In the genomic region with DNA sequence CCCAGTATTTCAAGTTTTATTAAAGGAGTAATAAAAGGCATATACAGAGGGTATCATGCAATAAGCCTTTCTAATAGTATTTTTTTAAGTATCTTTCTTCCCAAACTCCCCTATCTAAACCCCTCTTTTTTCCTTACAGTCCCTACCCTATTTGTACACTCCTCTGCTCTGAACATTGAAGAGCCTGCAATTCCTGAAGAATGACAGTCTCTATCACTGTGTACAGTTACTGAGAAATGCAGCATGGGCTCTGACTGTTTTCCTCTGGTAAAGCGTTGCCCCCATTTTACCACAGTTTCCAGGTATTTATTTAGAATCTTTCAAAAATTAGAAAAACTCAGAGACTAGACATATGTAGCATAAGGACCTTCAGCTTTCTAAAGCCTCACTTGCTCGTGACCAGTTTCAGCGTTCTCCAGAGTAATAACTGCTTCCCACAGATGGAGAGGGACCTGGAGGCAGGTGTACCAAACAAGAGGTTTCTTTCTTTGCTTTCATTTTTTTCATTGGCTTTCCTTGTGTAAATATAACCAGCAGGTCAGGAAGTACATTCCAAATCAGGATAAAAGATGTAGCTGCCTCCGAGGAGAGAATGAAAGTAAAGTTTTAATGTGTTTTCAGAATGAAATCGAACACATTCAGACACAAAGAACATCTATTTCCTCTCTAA, we compare ENCODE assay signal across 10 cellular contexts.
DNase-seq lines count a peak whose midpoint lies in the region; ATAC-seq and TF ChIP-seq lines count a peak whose summit lies in the region.
"Had no signal": no experiment of that assay in that cellular context is flagged by ENCODE, and none has a peak within 500 bp of the region (broad histone marks: within the 10 kb centered on the region; RNA-seq: fewer than 3 reads in every experiment).

No MANE protein-coding gene starts in this region.

- no peak for TF ChIP-seq CTCF in osteoblast (IDR thresholded peaks at IDR 0.05; ENCODE audit: extremely low read depth, low read depth, low read length)

- peak overlapping the region; percentile 87 for H2AFZ ChIP-seq in osteoblast (ENCODE audit: low read length)

- no peaks in the 10 kb centered on the region for H3K4me1 Mint-ChIP-seq in activated CD8-positive, alpha-beta T cell treated with anti-CD3 and anti-CD28 coated beads, Interleukin-2, amount 10 ng/mL, durations not matched to agents 7 days and 5 days (ENCODE audit: low read depth)

- H3K4me1 ChIP-seq in osteoblast (ENCODE audit: insufficient read depth, low read length) = no peaks in the 10 kb centered on the region

- POLR2A ChIA-PET in activated CD8-positive, alpha-beta T cell treated with anti-CD3 and anti-CD28 coated beads, Interleukin-2, amount 10 ng/mL, durations not matched to agents 7 days and 5 days (lab: Charles Lee) = no interaction called here

- peak overlapping the region; percentile 93 for H3K4me2 ChIP-seq in osteoblast (ENCODE audit: insufficient read depth, low read length)

- no peaks in the 10 kb centered on the region for H4K20me1 ChIP-seq in osteoblast (ENCODE audit: insufficient read depth, low read length)

- H3K36me3 Mint-ChIP-seq in activated CD8-positive, alpha-beta T cell treated with anti-CD3 and anti-CD28 coated beads, Interleukin-2, amount 10 ng/mL, durations not matched to agents 7 days and 5 days (ENCODE audit: low read depth) = no peaks in the 10 kb centered on the region

- H3K4me3 Mint-ChIP-seq in activated CD8-positive, alpha-beta T cell treated with anti-CD3 and anti-CD28 coated beads, Interleukin-2, amount 10 ng/mL, durations not matched to agents 7 days and 5 days = peak overlapping the region; percentile 20

- no peaks in the 10 kb centered on the region for H3K27me3 ChIP-seq in osteoblast (ENCODE audit: insufficient read depth, low read length)

- H3K27me3 Mint-ChIP-seq in activated CD8-positive, alpha-beta T cell treated with anti-CD3 and anti-CD28 coated beads, Interleukin-2, amount 10 ng/mL, durations not matched to agents 7 days and 5 days (ENCODE audit: low read depth) = no peaks in the 10 kb centered on the region

- no peak overlapping the region for H3K27ac Mint-ChIP-seq in activated CD8-positive, alpha-beta T cell treated with anti-CD3 and anti-CD28 coated beads, Interleukin-2, amount 10 ng/mL, durations not matched to agents 7 days and 5 days

- no peaks in the 10 kb centered on the region for H3K36me3 ChIP-seq in osteoblast (ENCODE audit: insufficient read depth, low read length)

- H3K9me3 Mint-ChIP-seq in activated CD8-positive, alpha-beta T cell treated with anti-CD3 and anti-CD28 coated beads, Interleukin-2, amount 10 ng/mL, durations not matched to agents 7 days and 5 days (ENCODE audit: insufficient read depth) = no peaks in the 10 kb centered on the region

- no peaks in the 10 kb centered on the region for H3K9me3 ChIP-seq in osteoblast (ENCODE audit: low read depth, low read length)

- CTCF ChIA-PET in activated CD8-positive, alpha-beta T cell treated with anti-CD3 and anti-CD28 coated beads, Interleukin-2, amount 10 ng/mL, durations not matched to agents 7 days and 5 days (lab: Charles Lee) = no interaction called here

- peak overlapping the region; percentile 73 for H3K4me3 ChIP-seq in osteoblast (ENCODE audit: insufficient read depth, low read length)

- DNase-seq in EL (peak; percentile 9), NCI-H2081 treated with DMSO at 0.1 percent for 48 hours (lab: John Stamatoyannopoulos, UW) (peak; percentile 3), osteoblast (ENCODE audit: insufficient read length, low spot score, missing footprints) (no peak), DMS 273 (lab: John Stamatoyannopoulos, UW; ENCODE audit: unreplicated experiment) (no peak)
- no peak for DNase-seq in activated CD8-positive, alpha-beta T cell treated with anti-CD3 and anti-CD28 coated beads, Interleukin-2, amount 10 ng/mL, durations not matched to agents 7 days and 5 days
- DNase-seq in activated effector memory CD4-positive, alpha-beta T cell treated with Interleukin-2 at 50 U/mL for 16 hours = no peak
- DNase-seq: DMS 273 treated with DMSO at 0.1 percent for 48 hours had no signal

- H3K79me2 ChIP-seq in osteoblast (ENCODE audit: insufficient read depth, low read length) = no peaks in the 10 kb centered on the region

- no peak for ATAC-seq in activated CD8-positive, alpha-beta T cell treated with anti-CD3 and anti-CD28 coated beads, Interleukin-2, amount 10 ng/mL, durations not matched to agents 7 days and 5 days
- ATAC-seq in HG03135 (IDR thresholded peaks at IDR 0.05; ENCODE audit: unreplicated experiment) (no peak), HG03097 (IDR thresholded peaks at IDR 0.05; ENCODE audit: low FRiP score, unreplicated experiment) (no peak)

- peak overlapping the region; percentile 19 for H3K27ac ChIP-seq in osteoblast (ENCODE audit: low read depth, low read length)
- H3K27ac ChIP-seq: VCaP had no signal

Comparison
In these comparisons a context has a peak if more than half of its experiments do, and no peak if none do; other contexts are left out.
1. DNase-seq: peak in EL (single experiment) and NCI-H2081 treated with DMSO at 0.1 percent for 48 hours (single experiment); none in activated CD8-positive, alpha-beta T cell treated with anti-CD3 and anti-CD28 coated beads, Interleukin-2, amount 10 ng/mL, durations not matched to agents 7 days and 5 days (single experiment), osteoblast (single experiment), DMS 273 (single experiment) and activated effector memory CD4-positive, alpha-beta T cell treated with Interleukin-2 at 50 U/mL for 16 hours (single experiment).